Comparison of ENCODE assay signal across 25 cellular contexts in the genomic region with DNA sequence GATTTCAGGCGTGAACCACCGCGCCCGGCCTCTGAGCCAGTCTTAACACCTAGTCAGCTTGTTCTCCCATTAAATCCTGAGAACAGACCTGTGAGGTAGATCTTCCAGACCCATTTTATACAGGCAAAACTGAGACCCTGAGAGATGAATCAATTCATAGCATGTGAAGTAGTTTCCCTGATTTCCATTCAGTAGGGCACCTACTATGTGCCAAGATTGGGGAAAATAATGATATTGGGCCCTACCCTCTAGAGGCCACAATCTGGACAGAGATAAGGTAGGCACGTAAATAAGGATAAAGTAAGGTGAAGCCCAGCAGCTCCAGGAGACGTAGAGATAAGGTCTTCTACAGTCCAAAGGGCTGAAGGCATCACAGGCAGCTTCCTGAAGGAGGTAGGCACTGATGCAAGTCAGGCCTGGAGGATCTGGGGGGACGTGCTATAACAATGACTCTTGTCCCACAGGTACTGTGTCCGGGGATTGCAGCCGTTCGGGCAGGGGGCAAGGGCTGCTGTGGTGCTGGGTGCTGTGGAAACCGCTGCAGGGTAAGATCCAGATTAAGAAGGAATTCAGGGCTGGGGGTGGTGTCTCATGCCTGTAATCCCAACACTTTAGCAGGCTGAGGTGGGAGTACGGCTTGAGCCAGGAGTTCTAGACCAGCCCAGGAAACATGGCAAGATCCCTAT. TPM values are rescaled to one million over a fixed set of nuclear protein-coding genes. Genes with fewer than 3 reads are reported as not detected.
DNase-seq lines count a peak whose midpoint lies in the region; ATAC-seq and TF ChIP-seq lines count a peak whose summit lies in the region.
"Had no signal": no experiment of that assay in that cellular context is flagged by ENCODE, and none has a peak within 500 bp of the region (broad histone marks: within the 10 kb centered on the region; RNA-seq: fewer than 3 reads in every experiment).

No MANE protein-coding gene starts in this region.

- no peak overlapping the region for H4K91ac ChIP-seq in trophoblast cell (ENCODE audit: low read depth, low read length)

- no peak overlapping the region for H3K27ac ChIP-seq in trophoblast cell (ENCODE audit: low read depth, low read length)
- H3K27ac ChIP-seq: A549; BLaER1 treated with 17β-estradiol and CSF1 and Interleukin-3, amounts not matched to agents 10 nM and 100 nM had no signal

- H3K4me2 ChIP-seq in trophoblast cell (ENCODE audit: low read length) = no peak overlapping the region
- H3K4me2 ChIP-seq: A549; BLaER1 treated with 17β-estradiol and CSF1 and Interleukin-3, amounts not matched to agents 10 nM and 100 nM; GM23338 had no signal

- no peaks in the 10 kb centered on the region for H3K79me1 ChIP-seq in trophoblast cell (ENCODE audit: low read length)

- peaks cover 6% of the 10 kb centered on the region for H3K4me1 Mint-ChIP-seq in Caco-2 (ENCODE audit: low read depth, unreplicated experiment)
- no peaks in the 10 kb centered on the region for H3K4me1 Mint-ChIP-seq in chondrocyte (ENCODE audit: low read depth)

- TF ChIP-seq CTCF in Caco-2 (IDR thresholded peaks at IDR 0.05; ENCODE audit: insufficient read depth in 1 of 2, low read depth in 1 of 2, low read length in 1 of 2, severe bottlenecking in 1 of 2, unreplicated experiment in 1 of 2) = no peak
- no peak for TF ChIP-seq CTCF in chondrocyte (IDR thresholded peaks at IDR 0.05)

- no CpG with 5 or more reads among the region's 12 CpGs for WGBS in trophoblast cell (ENCODE audit: extremely low coverage, insufficient coverage, insufficient read length)

- no peak overlapping the region for H4K12ac ChIP-seq in trophoblast cell (ENCODE audit: low read depth, low read length)

- H3K23ac ChIP-seq in trophoblast cell (ENCODE audit: low read length) = no peak overlapping the region

- H3K9me3 ChIP-seq in Caco-2 (no peaks in the 10 kb centered on the region), trophoblast cell (ENCODE audit: insufficient read depth, low read depth, low read length) (peaks cover 5% of the 10 kb centered on the region)
- H3K9me3 ChIP-seq: A549; BE2C; BLaER1 treated with 17β-estradiol and CSF1 and Interleukin-3, amounts not matched to agents 10 nM and 100 nM had no signal

- no peak for ATAC-seq in HG03342 (IDR thresholded peaks at IDR 0.05; ENCODE audit: unreplicated experiment)
- ATAC-seq in SK-N-SH treated with all-trans-retinoic acid at 6 μM for 48 hours = no peak
- ATAC-seq in GM19455 (IDR thresholded peaks at IDR 0.05; ENCODE audit: unreplicated experiment) = no peak
- ATAC-seq: A549, GM23338, HCT116 had no signal

- H3K4me1 ChIP-seq in Caco-2 = peaks cover 31% of the 10 kb centered on the region
- H3K4me1 ChIP-seq in trophoblast cell (ENCODE audit: control insufficient read depth in 1 of 2, insufficient read depth in 2 of 2, low read length in 2 of 2) = no peaks in the 10 kb centered on the region
- H3K4me1 ChIP-seq: BE2C had no signal

- H3K27me3 Mint-ChIP-seq in Caco-2 (ENCODE audit: insufficient read depth, unreplicated experiment) (no peaks in the 10 kb centered on the region), chondrocyte (ENCODE audit: low read depth) (peaks cover 17% of the 10 kb centered on the region)

- no peak overlapping the region for H4K8ac ChIP-seq in trophoblast cell (ENCODE audit: low read depth, low read length)

- no peak overlapping the region for H2AK5ac ChIP-seq in trophoblast cell (ENCODE audit: low read length)

- H2AFZ ChIP-seq in trophoblast cell (ENCODE audit: insufficient read depth, low read length, poor library complexity) = no peak overlapping the region
- H2AFZ ChIP-seq: GM23338 had no signal

- H3K36me3 ChIP-seq in Caco-2 (ENCODE audit: control insufficient read depth, insufficient read depth, low read length) (no peaks in the 10 kb centered on the region), trophoblast cell (ENCODE audit: control insufficient read depth in 1 of 2, insufficient read depth in 2 of 2, low read length in 2 of 2) (no peaks in the 10 kb centered on the region)
- H3K36me3 ChIP-seq: BE2C; BLaER1 treated with 17β-estradiol and CSF1 and Interleukin-3, amounts not matched to agents 10 nM and 100 nM had no signal

- H3K36me3 Mint-ChIP-seq in Caco-2 (ENCODE audit: insufficient read depth, unreplicated experiment) = peaks cover 5% of the 10 kb centered on the region
- no peaks in the 10 kb centered on the region for H3K36me3 Mint-ChIP-seq in chondrocyte (ENCODE audit: low read depth)
- H3K36me3 Mint-ChIP-seq: CD8-positive, alpha-beta memory T cell had no signal

- H2BK120ac ChIP-seq in trophoblast cell (ENCODE audit: insufficient read depth, low read length, poor library complexity) = no peak overlapping the region

- no peak overlapping the region for H2BK5ac ChIP-seq in trophoblast cell (ENCODE audit: low read depth, low read length, poor library complexity)

- H3K9me3 Mint-ChIP-seq in Caco-2 (ENCODE audit: unreplicated experiment) (no peaks in the 10 kb centered on the region), chondrocyte (ENCODE audit: low read depth) (no peaks in the 10 kb centered on the region)
- H3K9me3 Mint-ChIP-seq: CD4-positive, alpha-beta T cell; CD8-positive, alpha-beta memory T cell; GM23338; H9 had no signal

- H3K4ac ChIP-seq in trophoblast cell (ENCODE audit: low read depth, low read length) = no peak overlapping the region

- H3K4me3 ChIP-seq in Caco-2 (ENCODE audit: low read depth, low read length) (no peak overlapping the region), trophoblast cell (ENCODE audit: low read depth, low read length) (no peak overlapping the region)
- H3K4me3 ChIP-seq: A549; BLaER1 treated with 17β-estradiol and CSF1 and Interleukin-3, amounts not matched to agents 10 nM and 100 nM; GM23338 had no signal

- no peak overlapping the region for H3K9ac ChIP-seq in trophoblast cell (ENCODE audit: low read length)
- H3K9ac ChIP-seq: BLaER1 treated with 17β-estradiol and CSF1 and Interleukin-3, amounts not matched to agents 10 nM and 100 nM had no signal

- DNase-seq in Caco-2 = peak in 1 of 2 experiments; percentile 61
- DNase-seq in chondrocyte (ENCODE audit: low spot score) = peak; percentile 68
- DNase-seq in trophoblast cell = peak; percentile 66 to 68
- DNase-seq: 8988T; ACHN; AML-193; BE2C; Calu3; CD4-positive, alpha-beta T cell; CD8-positive, alpha-beta memory T cell; DMS53; DMS79 treated with DMSO at 0.1 percent for 48 hours; GF-D8; H9 had no signal

- H3K4me3 Mint-ChIP-seq in Caco-2 (ENCODE audit: unreplicated experiment) (no peak overlapping the region), chondrocyte (ENCODE audit: unreplicated experiment) (no peak overlapping the region)
- H3K4me3 Mint-ChIP-seq: CD4-positive, alpha-beta T cell; CD8-positive, alpha-beta memory T cell; GM23338; H9 had no signal

- no TSS peak for BruUV-seq in Caco-2 (replicated peaks; lab: Mats Ljungman, UMichigan)

- intact Hi-C loops in Caco-2 (cut with micrococcal nuclease; ENCODE audit: unreplicated experiment) = no loop called here

- no peak overlapping the region for H2BK12ac ChIP-seq in trophoblast cell (ENCODE audit: low read length)

- H3K27me3 ChIP-seq in Caco-2 (replicated peaks; ENCODE audit: control insufficient read depth, insufficient read depth, low read length) = no peaks in the 10 kb centered on the region
- H3K27me3 ChIP-seq in trophoblast cell (ENCODE audit: insufficient read depth, low read length) = no peaks in the 10 kb centered on the region

- no peaks in the 10 kb centered on the region for H3K79me2 ChIP-seq in trophoblast cell (ENCODE audit: control insufficient read depth, insufficient read depth, low read length, poor library complexity)

- POLR2A ChIA-PET in Caco-2 (lab: Charles Lee) = interaction anchor here (0.6 kb wide), 2 partner anchors 16 to 45 kb away, joined by 3 to 10 read pairs; a partner anchor contains a TSS

- H3K27ac Mint-ChIP-seq in Caco-2 (ENCODE audit: unreplicated experiment) (peak overlapping the region; percentile 32), chondrocyte (ENCODE audit: unreplicated experiment) (no peak overlapping the region)
- H3K27ac Mint-ChIP-seq: CD4-positive, alpha-beta T cell; CD8-positive, alpha-beta memory T cell; GM23338; H9 had no signal

- H3K18ac ChIP-seq in trophoblast cell (ENCODE audit: low read length) = no peak overlapping the region

- CTCF ChIA-PET in Caco-2 (lab: Charles Lee) = interaction anchor here (3.1 kb wide), 1 partner anchor 9 kb away, joined by 29 read pairs; a partner anchor contains a TSS

- no peak overlapping the region for H3K14ac ChIP-seq in trophoblast cell (ENCODE audit: low read length)

TF ChIP-seq in SK-N-SH treated with all-trans-retinoic acid at 6 μM for 48 hours, 23 proteins besides CTCF, POLR2A, EP300 and RAD21 (continues in another document):
- TF ChIP-seq, protein P1, sequence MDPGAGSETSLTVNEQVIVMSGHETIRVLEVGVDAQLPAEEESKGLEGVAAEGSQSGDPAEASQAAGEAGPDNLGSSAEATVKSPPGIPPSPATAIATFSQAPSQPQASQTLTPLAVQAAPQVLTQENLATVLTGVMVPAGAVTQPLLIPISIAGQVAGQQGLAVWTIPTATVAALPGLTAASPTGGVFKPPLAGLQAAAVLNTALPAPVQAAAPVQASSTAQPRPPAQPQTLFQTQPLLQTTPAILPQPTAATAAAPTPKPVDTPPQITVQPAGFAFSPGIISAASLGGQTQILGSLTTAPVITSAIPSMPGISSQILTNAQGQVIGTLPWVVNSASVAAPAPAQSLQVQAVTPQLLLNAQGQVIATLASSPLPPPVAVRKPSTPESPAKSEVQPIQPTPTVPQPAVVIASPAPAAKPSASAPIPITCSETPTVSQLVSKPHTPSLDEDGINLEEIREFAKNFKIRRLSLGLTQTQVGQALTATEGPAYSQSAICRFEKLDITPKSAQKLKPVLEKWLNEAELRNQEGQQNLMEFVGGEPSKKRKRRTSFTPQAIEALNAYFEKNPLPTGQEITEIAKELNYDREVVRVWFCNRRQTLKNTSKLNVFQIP (CRISPR knock-in tag; IDR thresholded peaks at IDR 0.05; ENCODE audit: borderline replicate concordance, low read depth) = no peak

RNA-seq across cellular contexts. Expression of a gene that starts 5.7 kb away (rescaled TPM):
- total RNA-seq in Caco-2 (2022) (0.54 TPM in 1 of 2 replicates, not detected in the other), chondrocyte (0.82 to 2.4 TPM (median 1.2 TPM) in 3 replicates)
- 0.47 and 0.77 TPM in 2 replicates for polyA plus RNA-seq in trophoblast cell (2013)
- total RNA-seq: CD4-positive, alpha-beta T cell; CD8-positive, alpha-beta memory T cell; Daoy; G401; H4; H9 had no signal
- polyA plus RNA-seq: CD8-positive, alpha-beta memory T cell had no signal

RNA-seq across cellular contexts. Expression of a gene that starts 8.3 kb away (rescaled TPM):
- total RNA-seq in Caco-2 (2022) (11.8 and 15.6 TPM in 2 replicates), chondrocyte (not detected in 3 replicates)
- 0.26 and 0.31 TPM in 2 replicates for polyA plus RNA-seq in trophoblast cell (2013)
- total RNA-seq: CD4-positive, alpha-beta T cell; CD8-positive, alpha-beta memory T cell; Daoy; G401; H4; H9 had no signal
- polyA plus RNA-seq: A549; CD8-positive, alpha-beta memory T cell had no signal

RNA-seq across cellular contexts. Expression of a gene that starts 8.8 kb away (rescaled TPM):
- 9.9 and 12.1 TPM in 2 replicates for total RNA-seq in Caco-2 (2022)
- not detected in 3 replicates for total RNA-seq in chondrocyte
- polyA plus RNA-seq in trophoblast cell (2013) = not detected in 2 replicates
- total RNA-seq: CD4-positive, alpha-beta T cell; CD8-positive, alpha-beta memory T cell; Daoy; G401; GM23338; H4; H9 had no signal
- polyA plus RNA-seq: CD14-positive monocyte; CD8-positive, alpha-beta memory T cell; GM23338 had no signal

RNA-seq across cellular contexts. Expression of a gene that starts 15.5 kb away (rescaled TPM):
- 133 and 136 TPM in 2 replicates for total RNA-seq in Caco-2 (2022)
- 110 to 146 TPM (median 113 TPM) in 3 replicates for total RNA-seq in chondrocyte
- polyA plus RNA-seq in trophoblast cell (2013) = 295 and 308 TPM in 2 replicates

Comparison
In these comparisons a context has a peak if more than half of its experiments do, and no peak if none do; other contexts are left out.
1. RNA of a gene that starts 8.3 kb away (total RNA-seq): 11.8 to 15.6 TPM in Caco-2; not detected in chondrocyte; every median in the first group is over 10 times any median in the second.
2. RNA of a gene that starts 8.8 kb away (total RNA-seq): 9.9 to 12.1 TPM in Caco-2; not detected in chondrocyte; every median in the first group is over 10 times any median in the second.